Comparison of ENCODE assay signal across 1 cellular context in genomic region chr7:101902680-101903504, GRCh38.
TF ChIP-seq lines count a peak whose summit lies in the region.

No MANE protein-coding gene starts in this region.

TF ChIP-seq in GM23338, 12 proteins besides CTCF, POLR2A, EP300 and RAD21 (continued from another document):
- TF ChIP-seq ZNF462 (CRISPR knock-in tag; IDR thresholded peaks at IDR 0.05) (no peak), ZNF331 (CRISPR knock-in tag; IDR thresholded peaks at IDR 0.05; ENCODE audit: low read depth) (no peak), STAT1 (IDR thresholded peaks at IDR 0.05; ENCODE audit: unreplicated experiment) (no peak), EZH2 (IDR thresholded peaks at IDR 0.05; ENCODE audit: low read depth, unreplicated experiment) (no peak), NANOG (IDR thresholded peaks at IDR 0.05; ENCODE audit: borderline replicate concordance) (no peak), JUNB (IDR thresholded peaks at IDR 0.05; ENCODE audit: unreplicated experiment) (no peak), EZH2phosphoT487 (IDR thresholded peaks at IDR 0.05; ENCODE audit: unreplicated experiment) (no peak), POLR2AphosphoS5 (IDR thresholded peaks at IDR 0.05; ENCODE audit: low read depth) (no peak), ETS1 (IDR thresholded peaks at IDR 0.05) (no peak)
